Comparison of ENCODE assay signal across 8 cellular contexts in genomic region chr1:185044387-185044786, GRCh38. TPM values are rescaled to one million over a fixed set of nuclear protein-coding genes. Genes with fewer than 3 reads are reported as not detected.
DNase-seq lines count a peak whose midpoint lies in the region; ATAC-seq and TF ChIP-seq lines count a peak whose summit lies in the region.

No MANE protein-coding gene starts in this region.

- POLR2A ChIA-PET in CD8-positive, alpha-beta memory T cell (lab: Charles Lee): interaction anchor here (1.1 kb wide), 1 partner anchor 112 kb away, joined by 5 read pairs; the partner anchor contains the start of genes SWT1 and TRMT1L

- no peak overlapping the region for H3K27ac ChIP-seq in CD8-positive, alpha-beta memory T cell (ENCODE audit: low read depth, low read length)
- peak overlapping the region; percentile 67 to 82 for H3K27ac ChIP-seq in coronary artery

- no peak for TF ChIP-seq CTCF in coronary artery (IDR thresholded peaks at IDR 0.05)
- no peak for TF ChIP-seq CTCF in osteocyte (IDR thresholded peaks at IDR 0.05)

- ATAC-seq in HG03354 (IDR thresholded peaks at IDR 0.05; ENCODE audit: poor library complexity, severe bottlenecking, unreplicated experiment) (no peak), HG03045 (IDR thresholded peaks at IDR 0.05; ENCODE audit: unreplicated experiment) (no peak)

- peak overlapping the region; percentile 90 to 99 (median 96) for H3K27ac Mint-ChIP-seq in CD8-positive, alpha-beta memory T cell
- peak overlapping the region; percentile 70 for H3K27ac Mint-ChIP-seq in osteocyte (ENCODE audit: unreplicated experiment)

- H3K4me1 ChIP-seq in CD8-positive, alpha-beta memory T cell (ENCODE audit: insufficient read depth, low read length): peaks cover 9% of the 10 kb centered on the region

- H3K4me1 Mint-ChIP-seq in CD8-positive, alpha-beta memory T cell: peaks cover 33 to 45% (median 43%) of the 10 kb centered on the region in 3 donors
- H3K4me1 Mint-ChIP-seq in osteocyte (ENCODE audit: unreplicated experiment): peaks cover 35% of the 10 kb centered on the region

- H3K27me3 Mint-ChIP-seq in CD8-positive, alpha-beta memory T cell: no peaks in the 10 kb centered on the region
- no peaks in the 10 kb centered on the region for H3K27me3 Mint-ChIP-seq in osteocyte (ENCODE audit: unreplicated experiment)

- H3K36me3 ChIP-seq in CD8-positive, alpha-beta memory T cell (ENCODE audit: insufficient read depth, low read length): no peaks in the 10 kb centered on the region

- no peak overlapping the region for H3K4me3 ChIP-seq in CD8-positive, alpha-beta memory T cell (ENCODE audit: low read length)
- peak overlapping the region; percentile 72 for H3K4me3 ChIP-seq in coronary artery

- no peaks in the 10 kb centered on the region for H3K27me3 ChIP-seq in CD8-positive, alpha-beta memory T cell (ENCODE audit: insufficient read depth, low read length, poor library complexity, severe bottlenecking)

- peak overlapping the region; percentile 89 to 98 (median 93) for H3K4me3 Mint-ChIP-seq in CD8-positive, alpha-beta memory T cell
- peak overlapping the region; percentile 89 for H3K4me3 Mint-ChIP-seq in osteocyte (ENCODE audit: unreplicated experiment)

- no peaks in the 10 kb centered on the region for H3K9me3 Mint-ChIP-seq in CD8-positive, alpha-beta memory T cell
- H3K9me3 Mint-ChIP-seq in osteocyte (ENCODE audit: unreplicated experiment): no peaks in the 10 kb centered on the region

- no peak for DNase-seq in CD8-positive, alpha-beta memory T cell
- peak; percentile 58 for DNase-seq in NCI-H526 treated with DMSO at 0.1 percent for 48 hours (lab: John Stamatoyannopoulos, UW)
- DNase-seq in coronary artery (ENCODE audit: low spot score): no peak
- no peak for DNase-seq in osteocyte (ENCODE audit: extremely low spot score, unreplicated experiment)
- no peak for DNase-seq in NCI-H2029 treated with DMSO at 0.1 percent for 48 hours (lab: John Stamatoyannopoulos, UW)
- DNase-seq in NCI-H524 (lab: John Stamatoyannopoulos, UW): no peak

- CTCF ChIA-PET in CD8-positive, alpha-beta memory T cell (lab: Charles Lee): no interaction called here

- H3K9me3 ChIP-seq in CD8-positive, alpha-beta memory T cell (ENCODE audit: low read length): no peaks in the 10 kb centered on the region

- peaks cover 0 to 10% (median 0%) of the 10 kb centered on the region in 3 donors for H3K36me3 Mint-ChIP-seq in CD8-positive, alpha-beta memory T cell
- H3K36me3 Mint-ChIP-seq in osteocyte (ENCODE audit: unreplicated experiment): no peaks in the 10 kb centered on the region

RNA-seq across cellular contexts. Expression of gene RNF2, which starts 1.0 kb away (rescaled TPM):
- 10 to 100 TPM; 30.5 to 32.2 TPM for total RNA-seq in CD8-positive, alpha-beta memory T cell
- 29.6 TPM for polyA plus RNA-seq in CD8-positive, alpha-beta memory T cell
- 19.5 and 21.7 TPM in 2 replicates for total RNA-seq in osteocyte
